ENCODE assay signal across 35 cellular contexts in genomic region chr9:36609306-36609705, GRCh38.
"Had no signal": no experiment of that assay in that cellular context is flagged by ENCODE, and none has a peak within 500 bp of the region (broad histone marks: within the 10 kb centered on the region; RNA-seq: fewer than 3 reads in every experiment).

No MANE protein-coding gene starts in this region.

- H3K36me3 ChIP-seq: brain microvascular endothelial cell, Peyer's patch had no signal

- H3K27ac ChIP-seq: brain microvascular endothelial cell, cardiac muscle cell, Peyer's patch, SJSA1 had no signal

- H3K4me3 ChIP-seq: cardiac muscle cell, Peyer's patch, SJSA1 had no signal

- H3K27ac Mint-ChIP-seq: activated CD4-positive, alpha-beta T cell treated with anti-CD3 and anti-CD28 coated beads for 36 hours; activated CD4-positive, alpha-beta T cell treated with anti-CD3 and anti-CD28 coated beads, Interleukin-2, amount 10 ng/mL, durations not matched to agents 7 days and 5 days; activated CD8-positive, alpha-beta memory T cell treated with anti-CD3 and anti-CD28 coated beads, Interleukin-2, amount 10 ng/mL, durations not matched to agents 7 days and 5 days; activated naive CD8-positive, alpha-beta T cell treated with anti-CD3 and anti-CD28 coated beads for 36 hours; activated T-cell treated with anti-CD3 and anti-CD28 coated beads, Interleukin-2, amount 50 U/mL, for 72 hours; activated T-helper 17 cell treated with anti-CD3 and anti-CD28 coated beads, Interleukin-2, amount 50 U/mL, for 72 hours; WTC11 had no signal

- H3K4me1 Mint-ChIP-seq: activated CD4-positive, alpha-beta T cell treated with anti-CD3 and anti-CD28 coated beads for 36 hours; activated CD8-positive, alpha-beta memory T cell treated with anti-CD3 and anti-CD28 coated beads, Interleukin-2, amount 10 ng/mL, durations not matched to agents 7 days and 5 days; activated naive CD8-positive, alpha-beta T cell treated with anti-CD3 and anti-CD28 coated beads for 36 hours; activated T-helper 17 cell treated with anti-CD3 and anti-CD28 coated beads, Interleukin-2, amount 50 U/mL, for 72 hours; central memory CD8-positive, alpha-beta T cell; WTC11 had no signal

- H3K27me3 ChIP-seq: brain microvascular endothelial cell, cardiac muscle cell, Peyer's patch, SJSA1 had no signal

- H3K4me3 Mint-ChIP-seq: activated CD4-positive, alpha-beta T cell treated with anti-CD3 and anti-CD28 coated beads for 36 hours; activated CD4-positive, alpha-beta T cell treated with anti-CD3 and anti-CD28 coated beads, Interleukin-2, amount 10 ng/mL, durations not matched to agents 7 days and 5 days; activated CD8-positive, alpha-beta memory T cell treated with anti-CD3 and anti-CD28 coated beads, Interleukin-2, amount 10 ng/mL, durations not matched to agents 7 days and 5 days; activated naive CD8-positive, alpha-beta T cell treated with anti-CD3 and anti-CD28 coated beads for 36 hours; activated T-cell treated with anti-CD3 and anti-CD28 coated beads, Interleukin-2, amount 50 U/mL, for 72 hours; activated T-helper 17 cell treated with anti-CD3 and anti-CD28 coated beads, Interleukin-2, amount 50 U/mL, for 72 hours; central memory CD8-positive, alpha-beta T cell; WTC11 had no signal

- H3K4me1 ChIP-seq: Peyer's patch, SJSA1 had no signal

- H3K27me3 Mint-ChIP-seq: activated CD4-positive, alpha-beta T cell treated with anti-CD3 and anti-CD28 coated beads for 36 hours; activated CD4-positive, alpha-beta T cell treated with anti-CD3 and anti-CD28 coated beads, Interleukin-2, amount 10 ng/mL, durations not matched to agents 7 days and 5 days; activated CD8-positive, alpha-beta memory T cell treated with anti-CD3 and anti-CD28 coated beads, Interleukin-2, amount 10 ng/mL, durations not matched to agents 7 days and 5 days; activated naive CD8-positive, alpha-beta T cell treated with anti-CD3 and anti-CD28 coated beads for 36 hours; activated T-helper 17 cell treated with anti-CD3 and anti-CD28 coated beads, Interleukin-2, amount 50 U/mL, for 72 hours; central memory CD8-positive, alpha-beta T cell had no signal

- DNase-seq: activated CD4-positive, alpha-beta T cell treated with anti-CD3 and anti-CD28 coated beads for 36 hours; activated CD4-positive, alpha-beta T cell treated with anti-CD3 and anti-CD28 coated beads, Interleukin-2, amount 10 ng/mL, durations not matched to agents 7 days and 5 days; activated CD4-positive, alpha-beta T cell treated with anti-CD3 and anti-CD28 coated beads, Interleukin-2, amount 50 U/mL, for 48 hours; activated CD8-positive, alpha-beta memory T cell treated with anti-CD3 and anti-CD28 coated beads for 24 hours; activated CD8-positive, alpha-beta memory T cell treated with anti-CD3 and anti-CD28 coated beads, Interleukin-2, amount 10 ng/mL, durations not matched to agents 7 days and 5 days; activated CD8-positive, alpha-beta memory T cell treated with anti-CD3 and anti-CD28 coated beads, Interleukin-2, amount 50 U/mL, for 48 hours; activated effector memory CD4-positive, alpha-beta T cell treated with anti-CD3 and anti-CD28 coated beads, Interleukin-2, amount 50 U/mL, for 16 hours; activated naive CD4-positive, alpha-beta T cell; activated naive CD4-positive, alpha-beta T cell treated with anti-CD3 and anti-CD28 coated beads, Interleukin-2, amount 50 U/mL, for 16 hours; activated naive CD8-positive, alpha-beta T cell treated with anti-CD3 and anti-CD28 coated beads for 36 hours; activated T-cell treated with anti-CD3 and anti-CD28 coated beads, Interleukin-2, amount 50 U/mL, for 72 hours; amniotic stem cell; aorta; brain microvascular endothelial cell; NCI-H1048; NCI-H1105 treated with DMSO at 0.1 percent for 48 hours; NCI-H1436; NCI-H1694; NCI-H1930; NCI-H2081 treated with DMSO at 0.1 percent for 48 hours; NCI-H345; NCI-H524 treated with DMSO at 0.1 percent for 48 hours; PC-3; Peyer's patch; RPMI8226; SHP77 treated with DMSO at 0.1 percent for 48 hours; SK-N-SH; T-helper 2 cell; T-helper 9 cell had no signal

- ATAC-seq: activated CD4-positive, alpha-beta T cell treated with anti-CD3 and anti-CD28 coated beads for 36 hours; activated CD4-positive, CD25-positive, alpha-beta regulatory T cell treated with anti-CD3 and anti-CD28 coated beads, Interleukin-2, amount 50 U/mL, for 24 hours; activated CD8-positive, alpha-beta memory T cell treated with anti-CD3 and anti-CD28 coated beads, Interleukin-2, amount 10 ng/mL, durations not matched to agents 7 days and 5 days; activated T-cell treated with anti-CD3 and anti-CD28 coated beads, Interleukin-2, amount 50 U/mL, for 72 hours; activated T-helper 17 cell treated with anti-CD3 and anti-CD28 coated beads, Interleukin-2, amount 50 U/mL, for 72 hours; PC-3; WTC11 had no signal

- H3K9me3 ChIP-seq: Peyer's patch, SJSA1, SK-N-SH had no signal
